In genomic region chr11:65569164-65569972, GRCh38 we compare ENCODE assay signal across 6 cellular contexts. TPM values are rescaled to one million over a fixed set of nuclear protein-coding genes. Genes with fewer than 3 reads are reported as not detected.
A peak's percentile ranks its signal among the peaks of the same experiment; 100 is the strongest.
DNase-seq lines count a peak whose midpoint lies in the region; ATAC-seq, FAIRE-seq and TF ChIP-seq lines count a peak whose summit lies in the region.

No MANE protein-coding gene starts in this region.

- CTCF ChIA-PET in endothelial cell of umbilical vein (lab: Charles Lee): interaction anchor here (0.6 to 9.7 kb wide), 6 partner anchors 10 to 46 kb away, joined by 3 to 167 read pairs (median 18); partner anchors contain the start of genes LTBP3, MAP3K11 and PCNX3

- H2AFZ ChIP-seq in endothelial cell of umbilical vein (ENCODE audit: low read depth, low read length): peak overlapping the region; percentile 40

- no peaks in the 10 kb centered on the region for H3K9me3 ChIP-seq in endothelial cell of umbilical vein (replicated peaks; ENCODE audit: control insufficient read depth, insufficient read depth, low read length)
- no peaks in the 10 kb centered on the region for H3K9me3 ChIP-seq in small intestine (ENCODE audit: control insufficient read depth, low read depth)

- peaks cover 25% of the 10 kb centered on the region for H3K79me2 ChIP-seq in endothelial cell of umbilical vein (ENCODE audit: control insufficient read depth, insufficient read depth, low read length)

- H3K4me3 ChIP-seq in HL-60 (replicated peaks; ENCODE audit: insufficient read depth, low read length) (peak overlapping the region; percentile 100), endothelial cell of umbilical vein (replicated peaks in 1 of 3; ENCODE audit: insufficient read depth in 1 of 3, low read depth in 1 of 3, low read length in 3 of 3) (peak overlapping the region; percentile 5 to 66 (median 30)), small intestine (ENCODE audit: low read depth in 1 of 2, low read length in 2 of 2) (peak overlapping the region; percentile 43 to 81)

- POLR2A ChIA-PET in endothelial cell of umbilical vein (lab: Charles Lee): interaction anchor here (1.1 to 1.2 kb wide), 2 partner anchors 9 to 147 kb away, joined by 3 to 4 read pairs; partner anchors contain the start of gene NEAT1

- 3 to 6% (median 4%) methylated on average over 28 of the region's 28 CpGs for WGBS in small intestine, 3 donors

- H3K36me3 ChIP-seq in endothelial cell of umbilical vein (ENCODE audit: control insufficient read depth in 2 of 2, extremely low read depth in 1 of 2, insufficient read depth in 2 of 2, low read length in 2 of 2) (no peaks in the 10 kb centered on the region), small intestine (ENCODE audit: control insufficient read depth in 2 of 2, insufficient read depth in 2 of 2, low read length in 2 of 2) (no peaks in the 10 kb centered on the region)

- H3K4me1 ChIP-seq in endothelial cell of umbilical vein (ENCODE audit: control insufficient read depth, extremely low read depth, insufficient read depth, low read length): peaks cover 44% of the 10 kb centered on the region
- H3K4me1 ChIP-seq in small intestine (ENCODE audit: control insufficient read depth in 2 of 2, insufficient read depth in 1 of 2, low read depth in 1 of 2, low read length in 1 of 2): peaks cover 0 to 2% of the 10 kb centered on the region in 2 donors

- H3K27me3 ChIP-seq in HL-60 (ENCODE audit: insufficient read depth, poor library complexity, severe bottlenecking): no peaks in the 10 kb centered on the region
- H3K27me3 ChIP-seq in endothelial cell of umbilical vein (ENCODE audit: control insufficient read depth in 2 of 2, insufficient read depth in 2 of 2, low read length in 2 of 2): no peaks in the 10 kb centered on the region
- no peaks in the 10 kb centered on the region for H3K27me3 ChIP-seq in small intestine (ENCODE audit: control insufficient read depth in 2 of 2, insufficient read depth in 2 of 2, low read length in 2 of 2)

- DNase-seq in COLO668 (lab: John Stamatoyannopoulos, UW; ENCODE audit: unreplicated experiment) (peak; percentile 76), HL-60 (ENCODE audit: low read depth in 1 of 2, low spot score in 1 of 2) (no peak), endothelial cell of umbilical vein (ENCODE audit: low read depth, low spot score) (no peak), small intestine (no peak)

- peak overlapping the region; percentile 72 for H3K27ac ChIP-seq in HL-60 (replicated peaks)
- H3K27ac ChIP-seq in endothelial cell of umbilical vein (ENCODE audit: insufficient read depth, low read depth, low read length): peak overlapping the region; percentile 61
- peak overlapping the region; percentile 93 to 97 for H3K27ac ChIP-seq in small intestine (ENCODE audit: low read depth in 1 of 2, low read length in 1 of 2)

- no peaks in the 10 kb centered on the region for H4K20me1 ChIP-seq in endothelial cell of umbilical vein (replicated peaks; ENCODE audit: control insufficient read depth, extremely low read depth, insufficient read depth, low read length)

- H3K9ac ChIP-seq in endothelial cell of umbilical vein (replicated peaks; ENCODE audit: extremely low read depth, insufficient read depth, low read length): peak overlapping the region; percentile 85

- no peak for ATAC-seq in HG03095 (IDR thresholded peaks at IDR 0.05; ENCODE audit: unreplicated experiment)
- no peak for ATAC-seq in HG02759 (IDR thresholded peaks at IDR 0.05; ENCODE audit: unreplicated experiment)

- peak overlapping the region; percentile 62 for H3K4me2 ChIP-seq in endothelial cell of umbilical vein (ENCODE audit: insufficient read depth, low read length)

- no peak for TF ChIP-seq POLR2A in endothelial cell of umbilical vein (IDR thresholded peaks at IDR 0.05; ENCODE audit: low read depth, low read length)

- intact Hi-C loops in endothelial cell of umbilical vein (cut with micrococcal nuclease): no loop called here

- H3K9me1 ChIP-seq in endothelial cell of umbilical vein (replicated peaks; ENCODE audit: control insufficient read depth, extremely low read depth, insufficient read depth, low read length): no peaks in the 10 kb centered on the region

- FAIRE-seq in endothelial cell of umbilical vein (lab: Jason Lieb, UNC) (peak; percentile 57), small intestine (lab: Jason Lieb, UNC) (no peak)

- TF ChIP-seq CTCF in HL-60 (IDR thresholded peaks at IDR 0.05; ENCODE audit: insufficient read depth, low read length): no peak
- TF ChIP-seq CTCF in endothelial cell of umbilical vein (IDR thresholded peaks at IDR 0.05; ENCODE audit: extremely low read depth in 1 of 2, insufficient read depth in 1 of 2, low read depth in 1 of 2, low read length in 2 of 2): no peak

- dilution Hi-C loops in endothelial cell of umbilical vein (cut with MboI; ENCODE audit: extremely low pct_ligation_motif_present, low sequenced_read_pairs): no loop called here

- BruUV-seq in endothelial cell of umbilical vein (replicated peaks; lab: Mats Ljungman, UMichigan): no TSS peak

TF ChIP-seq in endothelial cell of umbilical vein, 7 proteins besides CTCF, POLR2A, EP300 and RAD21:
- TF ChIP-seq GATA2 (IDR thresholded peaks at IDR 0.05; ENCODE audit: insufficient read depth, insufficient read length, low read depth, low read length) (no peak), FOS (IDR thresholded peaks at IDR 0.05; ENCODE audit: borderline replicate concordance, insufficient read depth, low read length) (no peak)

RNA-seq across cellular contexts. Expression of gene ZNRD2, which starts 0.9 kb away (rescaled TPM):
- total RNA-seq in endothelial cell of umbilical vein: 40.8 and 46.9 TPM in 2 replicates
- polyA plus RNA-seq in endothelial cell of umbilical vein: 96.2 and 96.7 TPM in 2 replicates
- 73.6 and 74.5 TPM in 2 replicates for polyA plus RNA-seq in endothelial cell of umbilical vein (2011; cell fraction: cytosol; rRNA removed)
- 50.6 TPM in 2 replicates for polyA plus RNA-seq in endothelial cell of umbilical vein (2011; cell fraction: nucleus; rRNA removed)
- 93.2 and 99.8 TPM in 2 replicates for polyA plus RNA-seq in endothelial cell of umbilical vein (2012)
- 11.3 and 14.6 TPM in 2 replicates for polyA minus RNA-seq in endothelial cell of umbilical vein
- 27.7 TPM for polyA minus RNA-seq in endothelial cell of umbilical vein (2011; cell fraction: cytosol; rRNA and poly(A)+ RNA removed)
- 14.4 and 33.5 TPM in 2 replicates for polyA minus RNA-seq in endothelial cell of umbilical vein (2011; cell fraction: nucleus; rRNA and poly(A)+ RNA removed)
- 10 to 100 TPM; 27.7 to 49.2 (median 38.4) TPM for polyA plus RNA-seq in small intestine

RNA-seq across cellular contexts. Expression of gene FAM89B, which starts 3.0 kb away (rescaled TPM):
- total RNA-seq in endothelial cell of umbilical vein: 63.1 and 63.8 TPM in 2 replicates
- polyA plus RNA-seq in endothelial cell of umbilical vein (153 and 193 TPM in 2 replicates), small intestine (10 to 100 TPM; 30.0 to 39.2 (median 36.7) TPM)
- 57.2 and 80.4 TPM in 2 replicates for polyA plus RNA-seq in endothelial cell of umbilical vein (2011; cell fraction: cytosol; rRNA removed)
- 31.0 and 31.4 TPM in 2 replicates for polyA plus RNA-seq in endothelial cell of umbilical vein (2011; cell fraction: nucleus; rRNA removed)
- polyA plus RNA-seq in endothelial cell of umbilical vein (2012): 44.3 and 64.1 TPM in 2 replicates
- 30.8 and 35.3 TPM in 2 replicates for polyA minus RNA-seq in endothelial cell of umbilical vein
- 10.7 TPM for polyA minus RNA-seq in endothelial cell of umbilical vein (2011; cell fraction: cytosol; rRNA and poly(A)+ RNA removed)
- 15.6 and 20.3 TPM in 2 replicates for polyA minus RNA-seq in endothelial cell of umbilical vein (2011; cell fraction: nucleus; rRNA and poly(A)+ RNA removed)

RNA-seq across cellular contexts. Expression of gene EHBP1L1, which starts 6.5 kb away (rescaled TPM):
- total RNA-seq in endothelial cell of umbilical vein: 18.8 and 19.7 TPM in 2 replicates
- polyA plus RNA-seq in endothelial cell of umbilical vein (12.7 and 18.5 TPM in 2 replicates), small intestine (100 to 1,000 TPM in 1 of 3 donors, 10 to 100 TPM in 2; 36.1 to 131 (median 68.4) TPM)
- 7.1 and 11.1 TPM in 2 replicates for polyA plus RNA-seq in endothelial cell of umbilical vein (2011; cell fraction: cytosol; rRNA removed)
- 29.6 and 32.5 TPM in 2 replicates for polyA plus RNA-seq in endothelial cell of umbilical vein (2011; cell fraction: nucleus; rRNA removed)
- polyA plus RNA-seq in endothelial cell of umbilical vein (2012): 14.2 and 20.1 TPM in 2 replicates
- polyA minus RNA-seq in endothelial cell of umbilical vein: 8.6 and 12.0 TPM in 2 replicates
- 64.3 TPM for polyA minus RNA-seq in endothelial cell of umbilical vein (2011; cell fraction: cytosol; rRNA and poly(A)+ RNA removed)
- 7.8 and 11.2 TPM in 2 replicates for polyA minus RNA-seq in endothelial cell of umbilical vein (2011; cell fraction: nucleus; rRNA and poly(A)+ RNA removed)

RNA-seq across cellular contexts. Expression of gene LTBP3, which starts 11.2 kb away (rescaled TPM):
- total RNA-seq in endothelial cell of umbilical vein: 120 and 121 TPM in 2 replicates
- 209 and 225 TPM in 2 replicates for polyA plus RNA-seq in endothelial cell of umbilical vein
- 92.6 and 135 TPM in 2 replicates for polyA plus RNA-seq in endothelial cell of umbilical vein (2011; cell fraction: cytosol; rRNA removed)
- polyA plus RNA-seq in endothelial cell of umbilical vein (2011; cell fraction: nucleus; rRNA removed): 799 and 904 TPM in 2 replicates
- 108 and 232 TPM in 2 replicates for polyA plus RNA-seq in endothelial cell of umbilical vein (2012)
- polyA minus RNA-seq in endothelial cell of umbilical vein: 44.1 and 70.6 TPM in 2 replicates
- polyA minus RNA-seq in endothelial cell of umbilical vein (2011; cell fraction: cytosol; rRNA and poly(A)+ RNA removed): 8.5 TPM
- polyA minus RNA-seq in endothelial cell of umbilical vein (2011; cell fraction: nucleus; rRNA and poly(A)+ RNA removed): 104 and 152 TPM in 2 replicates
- 10 to 100 TPM in 2 of 3 donors, 1 to 10 TPM in 1; 6.5 to 25.6 (median 17.0) TPM for polyA plus RNA-seq in small intestine

RNA-seq across cellular contexts. Expression of gene KCNK7, which starts 26.2 kb away (rescaled TPM):
- total RNA-seq in endothelial cell of umbilical vein: 0.60 and 1.3 TPM in 2 replicates
- polyA plus RNA-seq in endothelial cell of umbilical vein (0.17 and 0.19 TPM in 2 replicates), small intestine (10 to 100 TPM in 1 of 3 donors, under 1 TPM in 1, not detected in 1; 0.84 to 31.1 TPM)
- 0.13 and 0.21 TPM in 2 replicates for polyA plus RNA-seq in endothelial cell of umbilical vein (2011; cell fraction: cytosol; rRNA removed)
- 0.66 and 0.87 TPM in 2 replicates for polyA plus RNA-seq in endothelial cell of umbilical vein (2011; cell fraction: nucleus; rRNA removed)
- 0.70 TPM in 1 of 2 replicates, not detected in the other for polyA plus RNA-seq in endothelial cell of umbilical vein (2012)
- 0.51 TPM in 1 of 2 replicates, not detected in the other for polyA minus RNA-seq in endothelial cell of umbilical vein
- polyA minus RNA-seq in endothelial cell of umbilical vein (2011; cell fraction: cytosol; rRNA and poly(A)+ RNA removed): not detected
- 0.34 TPM in 1 of 2 replicates, not detected in the other for polyA minus RNA-seq in endothelial cell of umbilical vein (2011; cell fraction: nucleus; rRNA and poly(A)+ RNA removed)

Comparison
In these comparisons a context has a peak if more than half of its experiments do, and no peak if none do; other contexts are left out.
1. H3K4me3 ChIP-seq: peak in every context shown above with its lines; median percentile 100 in HL-60; 62 in small intestine; 30 in endothelial cell of umbilical vein.